Comparison of ENCODE assay signal across 12 cellular contexts in genomic region chr1:226686440-226687436, GRCh38. TPM values are rescaled to one million over a fixed set of nuclear protein-coding genes. Genes with fewer than 3 reads are reported as not detected.
A peak's percentile ranks its signal among the peaks of the same experiment; 100 is the strongest.
DNase-seq lines count a peak whose midpoint lies in the region; ATAC-seq and TF ChIP-seq lines count a peak whose summit lies in the region.
"Had no signal": no experiment of that assay in that cellular context is flagged by ENCODE, and none has a peak within 500 bp of the region (broad histone marks: within the 10 kb centered on the region; RNA-seq: fewer than 3 reads in every experiment).

No MANE protein-coding gene starts in this region.

- TF ChIP-seq CTCF in BE2C (IDR thresholded peaks at IDR 0.05; ENCODE audit: low read depth, low read length) (no peak), DOHH2 (IDR thresholded peaks at IDR 0.05; ENCODE audit: low read depth, low read length, poor library complexity, severe bottlenecking) (no peak)

- no peaks in the 10 kb centered on the region for H3K9me2 ChIP-seq in DOHH2 (replicated peaks; ENCODE audit: control insufficient read depth, low read length)

- peaks cover 7% of the 10 kb centered on the region; the same call in 1 of the 2 replicates for H3F3A ChIP-seq in DOHH2 (ENCODE audit: control insufficient read depth, insufficient read depth)

- H3K4me2 ChIP-seq in DOHH2 (ENCODE audit: low read length) = peak overlapping the region; percentile 48

- peaks cover 24% of the 10 kb centered on the region for H3K4me1 ChIP-seq in BE2C
- peaks cover 100% of the 10 kb centered on the region for H3K4me1 ChIP-seq in DOHH2 (ENCODE audit: control insufficient read depth, low read length)
- H3K4me1 ChIP-seq in muscle layer of duodenum (ENCODE audit: control insufficient read depth in 1 of 2, insufficient read depth in 2 of 2, low read length in 2 of 2) = peaks cover 45 to 92% of the 10 kb centered on the region in 2 donors
- H3K4me1 ChIP-seq: parathyroid adenoma had no signal

- peak overlapping the region; percentile 78 for H3K4me3 Mint-ChIP-seq in activated T-helper 17 cell treated with anti-CD3 and anti-CD28 coated beads, Interleukin-2, amount 50 U/mL, for 72 hours

- H3K36me3 Mint-ChIP-seq in activated T-helper 17 cell treated with anti-CD3 and anti-CD28 coated beads, Interleukin-2, amount 50 U/mL, for 72 hours (ENCODE audit: low read depth) = peaks cover 49% of the 10 kb centered on the region

- H3K27ac Mint-ChIP-seq in activated T-helper 17 cell treated with anti-CD3 and anti-CD28 coated beads, Interleukin-2, amount 50 U/mL, for 72 hours = peak overlapping the region; percentile 97

- no peaks in the 10 kb centered on the region for H3K36me3 ChIP-seq in BE2C
- peaks cover 84% of the 10 kb centered on the region for H3K36me3 ChIP-seq in DOHH2 (ENCODE audit: control insufficient read depth, low read length)
- no peaks in the 10 kb centered on the region for H3K36me3 ChIP-seq in muscle layer of duodenum (ENCODE audit: control insufficient read depth in 1 of 2, insufficient read depth in 2 of 2, low read length in 2 of 2)
- H3K36me3 ChIP-seq: WERI-Rb-1 had no signal

- peak; percentile 86 for DNase-seq in BE2C
- DNase-seq in left lobe of liver (ENCODE audit: low spot score) = no peak
- no peak for DNase-seq in NK-92 treated with Interleukin-12 subunit alpha and Interleukin-12 subunit beta, amount 100 ng/mL, for 24 hours (lab: John Stamatoyannopoulos, UW)
- DNase-seq in DMS79 treated with DMSO at 0.1 percent for 48 hours (lab: John Stamatoyannopoulos, UW) = no peak
- DNase-seq: COR-L47, NCI-H2081 treated with DMSO at 0.1 percent for 48 hours, WERI-Rb-1 had no signal

- H3K4me3 ChIP-seq in BE2C (ENCODE audit: low read depth, low read length) (no peak overlapping the region; the same call in 1 of the 2 replicates), DOHH2 (ENCODE audit: low read length) (peak overlapping the region; percentile 10; the same call in 1 of the 2 replicates), muscle layer of duodenum (ENCODE audit: low read depth in 1 of 2, low read length in 2 of 2) (no peak overlapping the region)

- H3K9me3 ChIP-seq in BE2C (no peaks in the 10 kb centered on the region), DOHH2 (ENCODE audit: control insufficient read depth, insufficient read depth, low read length) (no peaks in the 10 kb centered on the region), muscle layer of duodenum (ENCODE audit: control insufficient read depth in 1 of 2, low read length in 2 of 2) (no peaks in the 10 kb centered on the region)

- no peak for ATAC-seq in activated T-helper 17 cell treated with anti-CD3 and anti-CD28 coated beads, Interleukin-2, amount 50 U/mL, for 72 hours (replicated peaks)
- ATAC-seq in GM21737 (IDR thresholded peaks at IDR 0.05; ENCODE audit: unreplicated experiment) (no peak), left lobe of liver (no peak)

- H3K27ac ChIP-seq in DOHH2 (ENCODE audit: low read depth, low read length) (peak overlapping the region; percentile 32), muscle layer of duodenum (ENCODE audit: low read length) (peak overlapping the region; percentile 78)
- H3K27ac ChIP-seq: parathyroid adenoma, WERI-Rb-1 had no signal

- H4K20me1 ChIP-seq in DOHH2 (ENCODE audit: control insufficient read depth, insufficient read depth, low read depth, low read length) = no peaks in the 10 kb centered on the region

- H3K9me3 Mint-ChIP-seq in activated T-helper 17 cell treated with anti-CD3 and anti-CD28 coated beads, Interleukin-2, amount 50 U/mL, for 72 hours = no peaks in the 10 kb centered on the region

- H3K27me3 ChIP-seq in BE2C (no peaks in the 10 kb centered on the region), DOHH2 (ENCODE audit: control insufficient read depth, low read length) (no peaks in the 10 kb centered on the region), muscle layer of duodenum (ENCODE audit: low read depth, low read length) (no peaks in the 10 kb centered on the region)

- peaks cover 99% of the 10 kb centered on the region for H3K79me2 ChIP-seq in DOHH2 (ENCODE audit: control insufficient read depth, low read length)
- H3K79me2 ChIP-seq: parathyroid adenoma had no signal

- no peaks in the 10 kb centered on the region for H3K27me3 Mint-ChIP-seq in activated T-helper 17 cell treated with anti-CD3 and anti-CD28 coated beads, Interleukin-2, amount 50 U/mL, for 72 hours

- H3K4me1 Mint-ChIP-seq in activated T-helper 17 cell treated with anti-CD3 and anti-CD28 coated beads, Interleukin-2, amount 50 U/mL, for 72 hours = peaks cover 75% of the 10 kb centered on the region

RNA-seq across cellular contexts. Expression of gene ITPKB, which starts 52.3 kb away (rescaled TPM):
- 0.25 TPM for polyA plus RNA-seq in BE2C (2012; ENCODE audit: insufficient read depth, insufficient read length, low read depth)
- 10 to 100 TPM; 30.1 to 39.2 TPM for total RNA-seq in activated T-helper 17 cell treated with anti-CD3 and anti-CD28 coated beads, Interleukin-2, amount 50 U/mL, for 72 hours
- 3.1 TPM for total RNA-seq in left lobe of liver
